1 cellular context compared by ENCODE assay signal in the genomic region with DNA sequence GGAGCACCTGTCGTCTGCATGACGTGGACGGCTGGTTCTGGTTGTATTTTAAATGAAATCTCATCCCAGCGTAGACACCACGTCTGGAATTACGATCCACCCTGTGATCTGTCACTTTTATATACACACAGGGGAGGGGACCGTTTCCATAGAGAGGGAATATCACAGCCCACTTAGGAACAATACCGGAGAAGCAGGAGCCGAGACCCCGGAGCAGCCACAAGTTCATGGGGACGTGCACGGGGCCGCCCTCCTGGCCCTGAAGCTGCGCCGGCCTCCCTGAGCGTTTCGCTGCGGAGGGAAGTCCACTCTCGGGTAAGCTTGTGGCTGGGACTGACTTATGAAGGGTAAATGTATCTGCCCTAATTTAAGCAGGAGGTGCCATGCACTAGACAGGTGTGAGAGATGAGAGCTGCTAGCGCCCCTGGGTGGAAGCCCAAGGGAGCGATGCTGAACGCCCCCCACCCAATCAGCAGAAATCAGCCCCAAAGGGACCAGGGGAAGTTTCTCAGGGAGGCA.
TF ChIP-seq lines count a peak whose summit lies in the region.

A gene with protein sequence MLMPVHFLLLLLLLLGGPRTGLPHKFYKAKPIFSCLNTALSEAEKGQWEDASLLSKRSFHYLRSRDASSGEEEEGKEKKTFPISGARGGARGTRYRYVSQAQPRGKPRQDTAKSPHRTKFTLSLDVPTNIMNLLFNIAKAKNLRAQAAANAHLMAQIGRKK (plus strand): TSS at position 51 of the 519 bp plus-strand sequence. CDS start 8,755 bp downstream, outside the sequence.

TF ChIP-seq in GM23338, 12 proteins besides CTCF, POLR2A, EP300 and RAD21:
- TF ChIP-seq NANOG (IDR thresholded peaks at IDR 0.05; ENCODE audit: borderline replicate concordance) = no peak
- TF ChIP-seq, protein P1, sequence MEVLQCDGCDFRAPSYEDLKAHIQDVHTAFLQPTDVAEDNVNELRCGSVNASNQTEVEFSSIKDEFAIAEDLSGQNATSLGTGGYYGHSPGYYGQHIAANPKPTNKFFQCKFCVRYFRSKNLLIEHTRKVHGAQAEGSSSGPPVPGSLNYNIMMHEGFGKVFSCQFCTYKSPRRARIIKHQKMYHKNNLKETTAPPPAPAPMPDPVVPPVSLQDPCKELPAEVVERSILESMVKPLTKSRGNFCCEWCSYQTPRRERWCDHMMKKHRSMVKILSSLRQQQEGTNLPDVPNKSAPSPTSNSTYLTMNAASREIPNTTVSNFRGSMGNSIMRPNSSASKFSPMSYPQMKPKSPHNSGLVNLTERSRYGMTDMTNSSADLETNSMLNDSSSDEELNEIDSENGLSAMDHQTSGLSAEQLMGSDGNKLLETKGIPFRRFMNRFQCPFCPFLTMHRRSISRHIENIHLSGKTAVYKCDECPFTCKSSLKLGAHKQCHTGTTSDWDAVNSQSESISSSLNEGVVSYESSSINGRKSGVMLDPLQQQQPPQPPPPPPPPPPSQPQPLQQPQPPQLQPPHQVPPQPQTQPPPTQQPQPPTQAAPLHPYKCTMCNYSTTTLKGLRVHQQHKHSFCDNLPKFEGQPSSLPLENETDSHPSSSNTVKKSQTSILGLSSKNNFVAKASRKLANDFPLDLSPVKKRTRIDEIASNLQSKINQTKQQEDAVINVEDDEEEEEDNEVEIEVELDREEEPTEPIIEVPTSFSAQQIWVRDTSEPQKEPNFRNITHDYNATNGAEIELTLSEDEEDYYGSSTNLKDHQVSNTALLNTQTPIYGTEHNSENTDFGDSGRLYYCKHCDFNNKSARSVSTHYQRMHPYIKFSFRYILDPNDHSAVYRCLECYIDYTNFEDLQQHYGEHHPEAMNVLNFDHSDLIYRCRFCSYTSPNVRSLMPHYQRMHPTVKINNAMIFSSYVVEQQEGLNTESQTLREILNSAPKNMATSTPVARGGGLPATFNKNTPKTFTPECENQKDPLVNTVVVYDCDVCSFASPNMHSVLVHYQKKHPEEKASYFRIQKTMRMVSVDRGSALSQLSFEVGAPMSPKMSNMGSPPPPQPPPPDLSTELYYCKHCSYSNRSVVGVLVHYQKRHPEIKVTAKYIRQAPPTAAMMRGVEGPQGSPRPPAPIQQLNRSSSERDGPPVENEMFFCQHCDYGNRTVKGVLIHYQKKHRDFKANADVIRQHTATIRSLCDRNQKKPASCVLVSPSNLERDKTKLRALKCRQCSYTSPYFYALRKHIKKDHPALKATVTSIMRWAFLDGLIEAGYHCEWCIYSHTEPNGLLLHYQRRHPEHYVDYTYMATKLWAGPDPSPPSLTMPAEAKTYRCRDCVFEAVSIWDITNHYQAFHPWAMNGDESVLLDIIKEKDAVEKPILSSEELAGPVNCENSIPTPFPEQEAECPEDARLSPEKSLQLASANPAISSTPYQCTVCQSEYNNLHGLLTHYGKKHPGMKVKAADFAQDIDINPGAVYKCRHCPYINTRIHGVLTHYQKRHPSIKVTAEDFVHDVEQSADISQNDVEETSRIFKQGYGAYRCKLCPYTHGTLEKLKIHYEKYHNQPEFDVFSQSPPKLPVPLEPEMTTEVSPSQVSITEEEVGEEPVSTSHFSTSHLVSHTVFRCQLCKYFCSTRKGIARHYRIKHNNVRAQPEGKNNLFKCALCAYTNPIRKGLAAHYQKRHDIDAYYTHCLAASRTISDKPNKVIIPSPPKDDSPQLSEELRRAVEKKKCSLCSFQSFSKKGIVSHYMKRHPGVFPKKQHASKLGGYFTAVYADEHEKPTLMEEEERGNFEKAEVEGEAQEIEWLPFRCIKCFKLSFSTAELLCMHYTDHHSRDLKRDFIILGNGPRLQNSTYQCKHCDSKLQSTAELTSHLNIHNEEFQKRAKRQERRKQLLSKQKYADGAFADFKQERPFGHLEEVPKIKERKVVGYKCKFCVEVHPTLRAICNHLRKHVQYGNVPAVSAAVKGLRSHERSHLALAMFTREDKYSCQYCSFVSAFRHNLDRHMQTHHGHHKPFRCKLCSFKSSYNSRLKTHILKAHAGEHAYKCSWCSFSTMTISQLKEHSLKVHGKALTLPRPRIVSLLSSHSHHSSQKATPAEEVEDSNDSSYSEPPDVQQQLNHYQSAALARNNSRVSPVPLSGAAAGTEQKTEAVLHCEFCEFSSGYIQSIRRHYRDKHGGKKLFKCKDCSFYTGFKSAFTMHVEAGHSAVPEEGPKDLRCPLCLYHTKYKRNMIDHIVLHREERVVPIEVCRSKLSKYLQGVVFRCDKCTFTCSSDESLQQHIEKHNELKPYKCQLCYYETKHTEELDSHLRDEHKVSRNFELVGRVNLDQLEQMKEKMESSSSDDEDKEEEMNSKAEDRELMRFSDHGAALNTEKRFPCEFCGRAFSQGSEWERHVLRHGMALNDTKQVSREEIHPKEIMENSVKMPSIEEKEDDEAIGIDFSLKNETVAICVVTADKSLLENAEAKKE (CRISPR knock-in tag; IDR thresholded peaks at IDR 0.05) = no peak
- no peak for TF ChIP-seq ZNF114 (CRISPR knock-in tag; IDR thresholded peaks at IDR 0.05)
- TF ChIP-seq JUNB (IDR thresholded peaks at IDR 0.05; ENCODE audit: unreplicated experiment) = no peak
- TF ChIP-seq, protein P2, sequence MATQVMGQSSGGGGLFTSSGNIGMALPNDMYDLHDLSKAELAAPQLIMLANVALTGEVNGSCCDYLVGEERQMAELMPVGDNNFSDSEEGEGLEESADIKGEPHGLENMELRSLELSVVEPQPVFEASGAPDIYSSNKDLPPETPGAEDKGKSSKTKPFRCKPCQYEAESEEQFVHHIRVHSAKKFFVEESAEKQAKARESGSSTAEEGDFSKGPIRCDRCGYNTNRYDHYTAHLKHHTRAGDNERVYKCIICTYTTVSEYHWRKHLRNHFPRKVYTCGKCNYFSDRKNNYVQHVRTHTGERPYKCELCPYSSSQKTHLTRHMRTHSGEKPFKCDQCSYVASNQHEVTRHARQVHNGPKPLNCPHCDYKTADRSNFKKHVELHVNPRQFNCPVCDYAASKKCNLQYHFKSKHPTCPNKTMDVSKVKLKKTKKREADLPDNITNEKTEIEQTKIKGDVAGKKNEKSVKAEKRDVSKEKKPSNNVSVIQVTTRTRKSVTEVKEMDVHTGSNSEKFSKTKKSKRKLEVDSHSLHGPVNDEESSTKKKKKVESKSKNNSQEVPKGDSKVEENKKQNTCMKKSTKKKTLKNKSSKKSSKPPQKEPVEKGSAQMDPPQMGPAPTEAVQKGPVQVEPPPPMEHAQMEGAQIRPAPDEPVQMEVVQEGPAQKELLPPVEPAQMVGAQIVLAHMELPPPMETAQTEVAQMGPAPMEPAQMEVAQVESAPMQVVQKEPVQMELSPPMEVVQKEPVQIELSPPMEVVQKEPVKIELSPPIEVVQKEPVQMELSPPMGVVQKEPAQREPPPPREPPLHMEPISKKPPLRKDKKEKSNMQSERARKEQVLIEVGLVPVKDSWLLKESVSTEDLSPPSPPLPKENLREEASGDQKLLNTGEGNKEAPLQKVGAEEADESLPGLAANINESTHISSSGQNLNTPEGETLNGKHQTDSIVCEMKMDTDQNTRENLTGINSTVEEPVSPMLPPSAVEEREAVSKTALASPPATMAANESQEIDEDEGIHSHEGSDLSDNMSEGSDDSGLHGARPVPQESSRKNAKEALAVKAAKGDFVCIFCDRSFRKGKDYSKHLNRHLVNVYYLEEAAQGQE (IDR thresholded peaks at IDR 0.05; ENCODE audit: unreplicated experiment) = no peak
- TF ChIP-seq, protein P3, sequence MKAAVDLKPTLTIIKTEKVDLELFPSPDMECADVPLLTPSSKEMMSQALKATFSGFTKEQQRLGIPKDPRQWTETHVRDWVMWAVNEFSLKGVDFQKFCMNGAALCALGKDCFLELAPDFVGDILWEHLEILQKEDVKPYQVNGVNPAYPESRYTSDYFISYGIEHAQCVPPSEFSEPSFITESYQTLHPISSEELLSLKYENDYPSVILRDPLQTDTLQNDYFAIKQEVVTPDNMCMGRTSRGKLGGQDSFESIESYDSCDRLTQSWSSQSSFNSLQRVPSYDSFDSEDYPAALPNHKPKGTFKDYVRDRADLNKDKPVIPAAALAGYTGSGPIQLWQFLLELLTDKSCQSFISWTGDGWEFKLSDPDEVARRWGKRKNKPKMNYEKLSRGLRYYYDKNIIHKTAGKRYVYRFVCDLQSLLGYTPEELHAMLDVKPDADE (IDR thresholded peaks at IDR 0.05) = no peak
- no peak for TF ChIP-seq STAT1 (IDR thresholded peaks at IDR 0.05; ENCODE audit: unreplicated experiment)
- TF ChIP-seq ZNF331 (CRISPR knock-in tag; IDR thresholded peaks at IDR 0.05; ENCODE audit: low read depth) = no peak
- no peak for TF ChIP-seq EZH2phosphoT487 (IDR thresholded peaks at IDR 0.05; ENCODE audit: unreplicated experiment)
- TF ChIP-seq POLR2AphosphoS5 (IDR thresholded peaks at IDR 0.05; ENCODE audit: low read depth) = no peak
- TF ChIP-seq EZH2 (IDR thresholded peaks at IDR 0.05; ENCODE audit: low read depth, unreplicated experiment) = no peak
- no peak for TF ChIP-seq CREB1 (CRISPR knock-in tag; IDR thresholded peaks at IDR 0.05; ENCODE audit: low read depth)
